ENCODE assay signal across 8 cellular contexts in genomic region chr2:100262555-100263320, GRCh38. TPM values are rescaled to one million over a fixed set of nuclear protein-coding genes. Genes with fewer than 3 reads are reported as not detected.
DNase-seq lines count a peak whose midpoint lies in the region; ATAC-seq and TF ChIP-seq lines count a peak whose summit lies in the region.

No MANE protein-coding gene starts in this region.

- peak; percentile 96 for TF ChIP-seq CTCF in epithelial cell of proximal tubule (conservative IDR thresholded peaks at IDR 0.05; ENCODE audit: low read depth, low read length)

- DNase-seq in COLO829 (ENCODE audit: low spot score) (peak; percentile 79), H4 (ENCODE audit: low spot score) (peak; percentile 44), NCI-H748 (lab: John Stamatoyannopoulos, UW; ENCODE audit: unreplicated experiment) (peak; percentile 55), epithelial cell of proximal tubule (ENCODE audit: low read depth) (no peak), mucosa of gallbladder (ENCODE audit: low spot score) (peak; percentile 57)
- peak; percentile 57 for DNase-seq in activated CD8-positive, alpha-beta memory T cell treated with anti-CD3 and anti-CD28 coated beads, Interleukin-2, amount 50 U/mL, for 4 hours
- no peak for DNase-seq in stimulated activated naive B cell treated with anti-CD40 and anti-IgM and Interleukin-4, amounts not matched to agents 10 μg/mL and 1 μg/mL and 100 μg/mL, for 72 hours

- H3K4me1 Mint-ChIP-seq in stimulated activated naive B cell treated with anti-CD40 and anti-IgM and Interleukin-4, amounts not matched to agents 10 μg/mL and 1 μg/mL and 100 μg/mL, for 72 hours = peaks cover 15 to 36% of the 10 kb centered on the region in 2 donors

- H3K36me3 Mint-ChIP-seq in stimulated activated naive B cell treated with anti-CD40 and anti-IgM and Interleukin-4, amounts not matched to agents 10 μg/mL and 1 μg/mL and 100 μg/mL, for 72 hours = no peaks in the 10 kb centered on the region

- peak; percentile 56 to 58 for ATAC-seq in stimulated activated naive B cell treated with anti-CD40 and anti-IgM and Interleukin-4, amounts not matched to agents 10 μg/mL and 1 μg/mL and 100 μg/mL, for 72 hours (replicated peaks)
- ATAC-seq in HG02763 (IDR thresholded peaks at IDR 0.05; ENCODE audit: unreplicated experiment) = no peak

- no peak overlapping the region for H3K27ac Mint-ChIP-seq in stimulated activated naive B cell treated with anti-CD40 and anti-IgM and Interleukin-4, amounts not matched to agents 10 μg/mL and 1 μg/mL and 100 μg/mL, for 72 hours

- H3K4me3 ChIP-seq in epithelial cell of proximal tubule (ENCODE audit: low read depth, low read length) = no peak overlapping the region

- H3K9me3 Mint-ChIP-seq in stimulated activated naive B cell treated with anti-CD40 and anti-IgM and Interleukin-4, amounts not matched to agents 10 μg/mL and 1 μg/mL and 100 μg/mL, for 72 hours = no peaks in the 10 kb centered on the region

- no peaks in the 10 kb centered on the region for H3K27me3 Mint-ChIP-seq in stimulated activated naive B cell treated with anti-CD40 and anti-IgM and Interleukin-4, amounts not matched to agents 10 μg/mL and 1 μg/mL and 100 μg/mL, for 72 hours

- H3K4me3 Mint-ChIP-seq in stimulated activated naive B cell treated with anti-CD40 and anti-IgM and Interleukin-4, amounts not matched to agents 10 μg/mL and 1 μg/mL and 100 μg/mL, for 72 hours = no peak overlapping the region

RNA-seq across cellular contexts. Expression of gene LONRF2, which starts 59.6 kb away (rescaled TPM):
- total RNA-seq in H4 (2014; rRNA removed; shearing (Covaris generic)) = 0.51 and 1.2 TPM in 2 replicates
- total RNA-seq in epithelial cell of proximal tubule = 0.43 and 1.3 TPM in 2 replicates
- 11.2 TPM for total RNA-seq in mucosa of gallbladder

Comparison
In these comparisons a context has a peak if more than half of its experiments do, and no peak if none do; other contexts are left out.
1. DNase-seq: peak in COLO829 (single experiment), H4 (single experiment), NCI-H748 (single experiment), activated CD8-positive, alpha-beta memory T cell treated with anti-CD3 and anti-CD28 coated beads, Interleukin-2, amount 50 U/mL, for 4 hours (single experiment) and mucosa of gallbladder (single experiment); none in epithelial cell of proximal tubule (single experiment) and stimulated activated naive B cell treated with anti-CD40 and anti-IgM and Interleukin-4, amounts not matched to agents 10 μg/mL and 1 μg/mL and 100 μg/mL, for 72 hours (single experiment).